In the genomic region with DNA sequence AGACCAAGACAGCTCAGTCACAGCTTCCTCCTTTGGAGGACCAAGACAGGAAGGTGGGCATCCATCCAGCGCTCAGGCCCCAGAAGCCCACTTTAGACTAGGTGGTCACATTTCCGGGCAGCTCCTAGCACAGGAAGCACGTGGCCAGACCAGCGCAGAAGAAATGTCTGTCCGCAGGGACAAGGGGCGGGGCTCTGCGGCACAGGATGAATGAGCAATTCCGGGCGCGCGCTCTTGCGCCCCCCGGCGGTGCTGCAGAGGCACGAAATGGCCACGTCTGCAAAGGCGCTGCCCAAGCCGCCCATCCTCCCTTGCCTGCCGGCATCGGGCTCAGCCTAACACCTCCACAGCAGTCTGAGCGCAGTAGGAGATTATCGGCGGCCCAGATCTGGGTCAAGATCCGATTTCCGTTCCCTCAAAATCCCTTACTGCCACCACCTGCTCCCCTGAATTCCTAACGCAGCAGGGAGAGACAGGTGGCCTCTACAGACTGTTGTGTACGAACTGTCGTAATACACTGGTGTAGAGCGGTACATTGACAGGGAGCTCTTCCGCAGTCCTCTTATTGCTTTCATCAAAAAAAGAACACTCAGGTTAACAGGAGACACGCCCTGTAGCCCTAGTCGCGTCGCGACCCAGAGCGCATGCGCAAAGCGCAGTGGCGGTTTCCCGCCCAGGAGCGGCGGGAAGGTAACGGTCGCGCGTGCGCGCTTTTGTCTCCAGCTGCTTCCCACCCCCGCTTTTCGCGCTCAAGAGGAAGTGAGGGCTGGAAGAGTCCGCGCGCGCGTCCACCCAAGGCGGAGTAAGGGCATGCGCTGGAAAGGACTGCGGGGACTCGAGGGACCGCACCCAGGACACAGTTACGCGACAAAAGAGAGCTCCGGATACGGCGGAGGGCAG, we compare ENCODE assay signal across 1 cellular context.
TF ChIP-seq lines count a peak whose summit lies in the region.

No MANE protein-coding gene starts in this region.

TF ChIP-seq in endothelial cell of umbilical vein, 7 proteins besides CTCF, POLR2A, EP300 and RAD21 (continued from another document):
- TF ChIP-seq GATA2 (IDR thresholded peaks at IDR 0.05; ENCODE audit: insufficient read depth, insufficient read length, low read depth, low read length) = peak; percentile 15
- no peak for TF ChIP-seq JUN (IDR thresholded peaks at IDR 0.05; ENCODE audit: borderline replicate concordance, insufficient read depth, insufficient read length, low read depth)
- peak; percentile 37 for TF ChIP-seq FOS (IDR thresholded peaks at IDR 0.05; ENCODE audit: borderline replicate concordance, insufficient read depth, low read length)
TF ChIP-seq in endothelial cell of umbilical vein: peak in this region for 4.
